Comparison of ENCODE assay signal across 9 cellular contexts in the genomic region with DNA sequence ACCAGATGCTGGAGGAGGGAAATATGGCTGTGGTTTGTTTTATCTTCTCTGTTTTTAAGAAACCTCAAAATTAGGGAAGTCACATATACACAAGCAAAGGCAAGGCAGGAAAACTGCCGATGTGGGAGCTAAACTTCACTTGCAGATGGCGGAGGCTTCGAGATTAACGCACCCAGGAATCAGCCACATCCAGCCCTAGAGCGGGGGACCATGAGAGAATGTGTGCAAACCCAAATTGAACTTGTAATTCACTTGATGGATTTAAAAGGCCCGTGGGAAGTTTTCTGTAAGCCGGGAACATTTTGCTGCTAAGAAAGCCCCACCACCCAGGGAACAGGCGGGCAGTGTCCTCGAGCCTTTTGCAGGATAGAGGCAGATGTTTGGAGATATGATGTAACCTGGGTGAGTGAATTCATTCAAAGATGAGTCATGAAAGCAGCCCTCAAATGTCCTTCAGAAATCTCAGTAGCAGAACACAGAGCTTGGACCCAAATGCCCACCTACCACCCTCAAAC. TPM values are rescaled to one million over a fixed set of nuclear protein-coding genes. Genes with fewer than 3 reads are reported as not detected.
DNase-seq lines count a peak whose midpoint lies in the region; ATAC-seq and TF ChIP-seq lines count a peak whose summit lies in the region.
"Had no signal": no experiment of that assay in that cellular context is flagged by ENCODE, and none has a peak within 500 bp of the region (broad histone marks: within the 10 kb centered on the region; RNA-seq: fewer than 3 reads in every experiment).

No MANE protein-coding gene starts in this region.

- 54% methylated on average over 9 of the region's 9 CpGs for WGBS in esophagus muscularis mucosa
- WGBS in ovary, 3 donors: 27 to 39% (median 31%) methylated on average over 9 of the region's 9 CpGs

- H3K27ac ChIP-seq in RWPE2 (ENCODE audit: poor library complexity, severe bottlenecking) (no peak overlapping the region), esophagus muscularis mucosa (replicated peaks in 1 of 4) (peak overlapping the region in 3 of 4 donors; percentile 54 to 73 (median 73)), ovary (no peak overlapping the region)

- no peak for TF ChIP-seq EP300 in esophagus muscularis mucosa (IDR thresholded peaks at IDR 0.05)
- no peak for TF ChIP-seq EP300 in ovary (IDR thresholded peaks at IDR 0.05)

- H3K9me3 ChIP-seq in RWPE2 (ENCODE audit: severe bottlenecking): no peaks in the 10 kb centered on the region
- no peaks in the 10 kb centered on the region for H3K9me3 ChIP-seq in esophagus muscularis mucosa
- H3K9me3 ChIP-seq in ovary: no peaks in the 10 kb centered on the region
- H3K9me3 ChIP-seq: body of pancreas had no signal

- H3K4me3 ChIP-seq in RWPE2 (ENCODE audit: severe bottlenecking) (no peak overlapping the region), esophagus muscularis mucosa (no peak overlapping the region), ovary (no peak overlapping the region)
- H3K4me3 ChIP-seq: body of pancreas had no signal

- peak; percentile 15 for ATAC-seq in GM21447 (IDR thresholded peaks at IDR 0.05; ENCODE audit: unreplicated experiment)
- peak; percentile 61 for ATAC-seq in RWPE2 (ENCODE audit: low read depth)
- ATAC-seq in GM18868 (IDR thresholded peaks at IDR 0.05; ENCODE audit: unreplicated experiment): no peak
- ATAC-seq in GM21529 (IDR thresholded peaks at IDR 0.05; ENCODE audit: unreplicated experiment): no peak
- ATAC-seq: body of pancreas had no signal

- H3K4me1 ChIP-seq in RWPE2 (ENCODE audit: insufficient read depth, poor library complexity, severe bottlenecking) (no peaks in the 10 kb centered on the region), esophagus muscularis mucosa (peaks cover 7 to 49% (median 27%) of the 10 kb centered on the region in 4 donors), ovary (ENCODE audit: insufficient read depth) (peaks cover 12% of the 10 kb centered on the region)

- DNase-seq in AG20443 (ENCODE audit: low spot score) (peak; percentile 70), RWPE2 (ENCODE audit: low spot score) (no peak), esophagus muscularis mucosa (ENCODE audit: extremely low spot score) (no peak), superior temporal gyrus (ENCODE audit: extremely low spot score) (peak; percentile 47), ovary (no peak)

- TF ChIP-seq CTCF in RWPE2 (IDR thresholded peaks at IDR 0.05; ENCODE audit: poor library complexity, severe bottlenecking): no peak
- TF ChIP-seq CTCF in esophagus muscularis mucosa (IDR thresholded peaks at IDR 0.05): no peak
- no peak for TF ChIP-seq CTCF in ovary (IDR thresholded peaks at IDR 0.05)

- intact Hi-C loops in esophagus muscularis mucosa (cut with DNase I) (no loop called here), ovary (cut with DNase I) (no loop called here)

- H3K27me3 ChIP-seq in RWPE2 (ENCODE audit: insufficient read depth, poor library complexity, severe bottlenecking) (peaks cover 7% of the 10 kb centered on the region), esophagus muscularis mucosa (no peaks in the 10 kb centered on the region), ovary (no peaks in the 10 kb centered on the region)
- H3K27me3 ChIP-seq: body of pancreas had no signal

- H3K36me3 ChIP-seq in RWPE2 (ENCODE audit: low read depth) (no peaks in the 10 kb centered on the region), esophagus muscularis mucosa (no peaks in the 10 kb centered on the region), ovary (no peaks in the 10 kb centered on the region)

- TF ChIP-seq POLR2A in esophagus muscularis mucosa (IDR thresholded peaks at IDR 0.05; ENCODE audit: low read depth) (no peak), ovary (IDR thresholded peaks at IDR 0.05) (no peak)

RNA-seq across cellular contexts. Expression of a gene that starts 39.9 kb away (rescaled TPM):
- total RNA-seq in esophagus muscularis mucosa (10 to 100 TPM; 20.8 to 37.1 (median 24.3) TPM), ovary (10 to 100 TPM in 2 of 7 donors, 1 to 10 TPM in 5; 3.8 to 13.6 (median 5.4) TPM)
- polyA plus RNA-seq in ovary: 1 to 10 TPM; 6.7 to 8.8 TPM

Comparison
In these comparisons a context has a peak if more than half of its experiments do, and no peak if none do; other contexts are left out.
1. DNase-seq: peak in AG20443 (single experiment) and superior temporal gyrus (single experiment); none in RWPE2 (single experiment), esophagus muscularis mucosa (single experiment) and ovary (0 of 5).
2. ATAC-seq: peak in GM21447 (single experiment) and RWPE2 (single experiment); none in GM18868 (single experiment) and GM21529 (single experiment).
3. H3K27ac ChIP-seq: peak in esophagus muscularis mucosa (3 of 4); none in RWPE2 (single experiment) and ovary (0 of 2).